8 cellular contexts compared by ENCODE assay signal in genomic region chr4:155953151-155954117, GRCh38. TPM values are rescaled to one million over a fixed set of nuclear protein-coding genes. Genes with fewer than 3 reads are reported as not detected.
A peak's percentile ranks its signal among the peaks of the same experiment; 100 is the strongest.
DNase-seq lines count a peak whose midpoint lies in the region; ATAC-seq and TF ChIP-seq lines count a peak whose summit lies in the region.

Gene CTSO, minus strand, starts transcription at chr4:155953866. Its CDS starts 19 bp downstream, at chr4:155953847.

- peak; percentile 56 for TF ChIP-seq CTCF in coronary artery (IDR thresholded peaks at IDR 0.05)

- ATAC-seq in GM18868 (IDR thresholded peaks at IDR 0.05; ENCODE audit: unreplicated experiment) (peak; percentile 92), HG03135 (IDR thresholded peaks at IDR 0.05; ENCODE audit: unreplicated experiment) (peak; percentile 97), left lobe of liver (peak; percentile 85)

- H3K4me3 ChIP-seq in coronary artery, result peak within 1 kb of the TSS; percentile 92

- H3K27ac ChIP-seq in coronary artery, result peak within 1 kb of the TSS; percentile 99

- peak; percentile 70 for DNase-seq in AG08395 (ENCODE audit: low spot score)
- peak; percentile 50 for DNase-seq in NCI-H345 treated with DMSO at 0.1 percent for 48 hours (lab: John Stamatoyannopoulos, UW; ENCODE audit: unreplicated experiment)
- DNase-seq in activated CD4-positive, alpha-beta T cell treated with anti-CD3 and anti-CD28 coated beads for 48 hours, result peak; percentile 76
- peak; percentile 81 for DNase-seq in coronary artery (ENCODE audit: low spot score)
- peak; percentile 80 for DNase-seq in left lobe of liver (ENCODE audit: low spot score)
- DNase-seq in stimulated activated CD4-positive, alpha-beta T cell treated with anti-CD3 and anti-CD28 coated beads, Interleukin-2, amount 100 ng/mL, for 4 hours (ENCODE audit: low read depth), result peak; percentile 65

RNA-seq across cellular contexts. Expression of gene CTSO, which starts in this region (rescaled TPM):
- total RNA-seq in left lobe of liver, result 38.8 TPM

Comparison
In these comparisons a context has a peak if more than half of its experiments do, and no peak if none do; other contexts are left out.
1. Peak in every context shown above with its lines: DNase-seq, ATAC-seq, H3K4me3 ChIP-seq and H3K27ac ChIP-seq.